8 cellular contexts compared by ENCODE assay signal in the genomic region with DNA sequence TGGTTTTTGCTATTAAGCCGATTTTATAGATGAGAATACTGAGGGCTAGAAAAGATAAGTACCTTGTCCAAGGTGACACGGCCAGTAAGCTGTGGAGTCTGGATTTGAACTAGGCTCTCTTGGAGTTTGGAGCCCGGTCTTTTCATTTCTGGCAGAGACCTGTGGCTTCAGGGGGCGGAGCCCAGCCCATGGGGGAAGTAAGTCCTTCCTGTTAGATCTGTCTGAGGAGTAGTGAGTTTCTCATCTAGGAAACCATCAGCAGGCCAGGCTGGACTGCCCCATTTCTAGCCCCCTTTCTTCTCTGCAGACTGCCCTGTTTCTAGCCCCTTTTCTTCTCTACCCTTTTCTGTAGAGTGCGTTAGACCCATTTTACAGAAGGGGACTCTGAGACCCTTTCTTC. TPM values are rescaled to one million over a fixed set of nuclear protein-coding genes. Genes with fewer than 3 reads are reported as not detected.
DNase-seq lines count a peak whose midpoint lies in the region; ATAC-seq and TF ChIP-seq lines count a peak whose summit lies in the region.

No MANE protein-coding gene starts in this region.

- H3K27me3 ChIP-seq in duodenal mucosa (ENCODE audit: control insufficient read depth in 1 of 2, insufficient read depth in 2 of 2, low read length in 2 of 2) (peaks cover 0 to 12% of the 10 kb centered on the region in 2 donors), sigmoid colon (no peaks in the 10 kb centered on the region)

- no peak for TF ChIP-seq CTCF in sigmoid colon (IDR thresholded peaks at IDR 0.05)

- no peak overlapping the region for H3K9ac ChIP-seq in duodenal mucosa (ENCODE audit: low read depth in 1 of 2, low read length in 2 of 2)

- DNase-seq in Kasumi-1 (lab: John Stamatoyannopoulos, UW) = peak; percentile 72 to 85
- DNase-seq in sigmoid colon = no peak
- DNase-seq in stimulated activated CD4-positive, alpha-beta T cell treated with anti-CD3 and anti-CD28 coated beads, Interleukin-2, amount 100 ng/mL, for 48 hours = no peak
- no peak for DNase-seq in activated naive CD4-positive, alpha-beta T cell treated with anti-CD3 and anti-CD28 coated beads, Interleukin-2, amount 50 U/mL, for 16 hours
- no peak for DNase-seq in T-helper 9 cell

- H3K36me3 ChIP-seq in duodenal mucosa (ENCODE audit: control insufficient read depth in 1 of 2, insufficient read depth in 2 of 2, low read length in 2 of 2) (no peaks in the 10 kb centered on the region), sigmoid colon (no peaks in the 10 kb centered on the region)

- no peak for TF ChIP-seq EP300 in sigmoid colon (IDR thresholded peaks at IDR 0.05)

- WGBS in sigmoid colon, 2 donors = 55 to 69% methylated on average over 5 of the region's 5 CpGs

- H3K9me3 ChIP-seq in duodenal mucosa (ENCODE audit: control insufficient read depth in 1 of 2, low read length in 2 of 2) = no peaks in the 10 kb centered on the region
- H3K9me3 ChIP-seq in sigmoid colon = no peaks in the 10 kb centered on the region

- intact Hi-C loops in sigmoid colon (cut with DNase I) = loop anchor here (5.0 to 10.0 kb wide), 2 partner anchors 82 to 454 kb away; a partner anchor contains a TSS

- no peak for TF ChIP-seq POLR2A in sigmoid colon (IDR thresholded peaks at IDR 0.05)

- H3K27ac ChIP-seq in duodenal mucosa (ENCODE audit: low read depth, low read length) (no peak overlapping the region), sigmoid colon (peak overlapping the region; percentile 90 to 95 (median 90))

- peak; percentile 36 for ATAC-seq in GM21360 (IDR thresholded peaks at IDR 0.05; ENCODE audit: unreplicated experiment)
- no peak for ATAC-seq in activated CD4-positive, CD25-positive, alpha-beta regulatory T cell treated with anti-CD3 and anti-CD28 coated beads, Interleukin-2, amount 50 U/mL, for 24 hours

- H3K4me1 ChIP-seq in duodenal mucosa (ENCODE audit: control insufficient read depth in 1 of 2, insufficient read depth in 2 of 2, low read length in 2 of 2) = peaks cover 7 to 16% of the 10 kb centered on the region in 2 donors
- peaks cover 0 to 64% (median 55%) of the 10 kb centered on the region in 4 donors for H3K4me1 ChIP-seq in sigmoid colon

- H3K4me3 ChIP-seq in duodenal mucosa (ENCODE audit: low read depth in 1 of 2, low read length in 2 of 2) = peak overlapping the region; percentile 57 to 66
- peak overlapping the region; percentile 65 to 74 (median 68) for H3K4me3 ChIP-seq in sigmoid colon

RNA-seq across cellular contexts. Expression of a gene that starts 0.5 kb away (rescaled TPM):
- 100 to 1,000 TPM in 2 of 4 donors, 10 to 100 TPM in 2; 72.6 to 150 (median 121) TPM for total RNA-seq in sigmoid colon
- polyA plus RNA-seq in sigmoid colon = 10 to 100 TPM in 1 of 3 donors, 1 to 10 TPM in 2; 3.0 to 10.8 (median 4.2) TPM

Comparison
In these comparisons a context has a peak if more than half of its experiments do, and no peak if none do; other contexts are left out.
1. DNase-seq: peak in Kasumi-1 (2 of 2); none in sigmoid colon (single experiment), stimulated activated CD4-positive, alpha-beta T cell treated with anti-CD3 and anti-CD28 coated beads, Interleukin-2, amount 100 ng/mL, for 48 hours (0 of 2), activated naive CD4-positive, alpha-beta T cell treated with anti-CD3 and anti-CD28 coated beads, Interleukin-2, amount 50 U/mL, for 16 hours (single experiment) and T-helper 9 cell (single experiment).